1 cellular context compared by ENCODE assay signal in the genomic region with DNA sequence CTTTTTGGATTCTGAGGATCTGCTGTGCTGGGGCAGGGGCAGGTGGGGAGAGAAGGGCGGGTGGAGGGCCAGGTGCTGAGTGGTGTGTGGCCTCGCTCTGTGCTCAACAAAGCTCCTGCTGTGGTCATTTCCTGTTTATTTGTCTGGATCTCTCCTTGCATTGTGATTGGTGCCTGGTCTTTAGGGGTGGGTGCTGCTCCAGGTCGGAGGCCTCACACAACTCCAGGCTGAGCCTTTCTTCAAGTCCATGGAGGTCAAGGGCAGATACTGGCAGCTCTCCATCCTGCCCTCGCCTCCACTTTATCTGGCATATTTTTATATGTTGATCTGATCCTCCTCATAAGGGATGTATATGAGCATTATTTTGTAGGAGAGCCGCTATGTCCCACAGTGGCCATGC.
TF ChIP-seq lines count a peak whose summit lies in the region.

No MANE protein-coding gene starts in this region.

TF ChIP-seq in endothelial cell of umbilical vein, 7 proteins besides CTCF, POLR2A, EP300 and RAD21:
- TF ChIP-seq GATA2 (IDR thresholded peaks at IDR 0.05; ENCODE audit: insufficient read depth, insufficient read length, low read depth, low read length) (no peak), JUN (IDR thresholded peaks at IDR 0.05; ENCODE audit: borderline replicate concordance, insufficient read depth, insufficient read length, low read depth) (no peak), POLR2AphosphoS5 (IDR thresholded peaks at IDR 0.05; ENCODE audit: insufficient read depth, low read depth, low read length) (no peak)
TF ChIP-seq in endothelial cell of umbilical vein: peak in this region for 0.
